In genomic region chr14:21347201-21347600, GRCh38 we compare ENCODE assay signal across 21 cellular contexts.
"Had no signal": no experiment of that assay in that cellular context is flagged by ENCODE, and none has a peak within 500 bp of the region (broad histone marks: within the 10 kb centered on the region; RNA-seq: fewer than 3 reads in every experiment).

No MANE protein-coding gene starts in this region.

- H3K27me3 ChIP-seq: colonic mucosa, esophagus squamous epithelium, gastroesophageal sphincter, pancreas, right lobe of liver, suprapubic skin, thyroid gland, upper lobe of left lung, vagina had no signal

- H3K9me3 Mint-ChIP-seq: natural killer cell; neural crest cell; stimulated activated effector memory CD8-positive, alpha-beta T cell treated with anti-CD3 and anti-CD28 coated beads, Interleukin-12 subunit alpha, Interleukin-12 subunit beta, amount 100 ng/mL, for 72 hours had no signal

- ATAC-seq: gastroesophageal sphincter; left lobe of liver; natural killer cell; pancreas; right lobe of liver; stimulated activated effector memory CD8-positive, alpha-beta T cell treated with anti-CD3 and anti-CD28 coated beads, Interleukin-12 subunit alpha, Interleukin-12 subunit beta, amount 100 ng/mL, for 72 hours; stimulated activated naive CD8-positive, alpha-beta T cell treated with anti-CD3 and anti-CD28 coated beads, Interleukin-15, Interleukin-2, amounts not matched to agents 100 U/mL and 50 U/mL, for 24 hours had no signal

- H3K36me3 ChIP-seq: colonic mucosa had no signal

- H3K4me3 Mint-ChIP-seq: natural killer cell; neural crest cell; stimulated activated effector memory CD8-positive, alpha-beta T cell treated with anti-CD3 and anti-CD28 coated beads, Interleukin-12 subunit alpha, Interleukin-12 subunit beta, amount 100 ng/mL, for 72 hours had no signal

- H3K4me1 ChIP-seq: colonic mucosa, esophagus squamous epithelium, pancreas, prostate gland, right lobe of liver, suprapubic skin, thyroid gland, upper lobe of left lung, vagina had no signal

- H3K27ac Mint-ChIP-seq: natural killer cell; stimulated activated effector memory CD8-positive, alpha-beta T cell treated with anti-CD3 and anti-CD28 coated beads, Interleukin-12 subunit alpha, Interleukin-12 subunit beta, amount 100 ng/mL, for 72 hours had no signal

- DNase-seq: colonic mucosa; dermis blood vessel endothelial cell; esophagus squamous epithelium; glutamatergic neuron; islet precursor cell; mammary epithelial cell; natural killer cell; pancreas; right lobe of liver; stimulated activated CD4-positive, alpha-beta T cell treated with anti-CD3 and anti-CD28 coated beads, Interleukin-4, amount 100 ng/mL, for 1 hour; stimulated activated CD8-positive, alpha-beta memory T cell treated with anti-CD3 and anti-CD28 coated beads, Interleukin-4, amount 100 ng/mL, for 48 hours; stimulated activated naive CD8-positive, alpha-beta T cell treated with anti-CD3 and anti-CD28 coated beads, Interleukin-15, Interleukin-2, amounts not matched to agents 100 U/mL and 50 U/mL, for 24 hours; thyroid gland; upper lobe of left lung had no signal

- H3K9me3 ChIP-seq: colonic mucosa, esophagus squamous epithelium, gastroesophageal sphincter, pancreas, prostate gland, right lobe of liver, suprapubic skin, thyroid gland, upper lobe of left lung, vagina had no signal

- H3K4me3 ChIP-seq: colonic mucosa, esophagus squamous epithelium, gastroesophageal sphincter, pancreas, prostate gland, right lobe of liver, suprapubic skin, thyroid gland, upper lobe of left lung, vagina had no signal

- H3K4me1 Mint-ChIP-seq: neural crest cell; stimulated activated effector memory CD8-positive, alpha-beta T cell treated with anti-CD3 and anti-CD28 coated beads, Interleukin-12 subunit alpha, Interleukin-12 subunit beta, amount 100 ng/mL, for 72 hours had no signal

- H3K27ac ChIP-seq: colonic mucosa, esophagus squamous epithelium, gastroesophageal sphincter, pancreas, prostate gland, right lobe of liver, suprapubic skin, thyroid gland, upper lobe of left lung, vagina had no signal
